Comparison of ENCODE assay signal across 8 cellular contexts in genomic region chr5:57175586-57175985, GRCh38. TPM values are rescaled to one million over a fixed set of nuclear protein-coding genes. Genes with fewer than 3 reads are reported as not detected.
A peak's percentile ranks its signal among the peaks of the same experiment; 100 is the strongest.
DNase-seq lines count a peak whose midpoint lies in the region; ATAC-seq and TF ChIP-seq lines count a peak whose summit lies in the region.

No MANE protein-coding gene starts in this region.

- H3K4me2 ChIP-seq in DOHH2 (ENCODE audit: low read length) = peak overlapping the region; percentile 85

- WGBS in HUES64 = 5% methylated on average over 5 of the region's 5 CpGs
- no CpG with 5 or more reads among the region's 5 CpGs for whole genome bisulfite sequencing in iPS DF 6.9 (ENCODE audit: insufficient coverage, insufficient read length)
- WGBS in spleen, 5 donors = 1 to 5% (median 2%) methylated on average over 5 of the region's 5 CpGs

- no peaks in the 10 kb centered on the region for H3K27me3 Mint-ChIP-seq in activated naive CD4-positive, alpha-beta T cell treated with anti-CD3 and anti-CD28 coated beads, Interleukin-2, amount 10 ng/mL, durations not matched to agents 7 days and 5 days

- no peak for TF ChIP-seq POLR2A in spleen (IDR thresholded peaks at IDR 0.05)

- H3K4me3 Mint-ChIP-seq in activated naive CD4-positive, alpha-beta T cell treated with anti-CD3 and anti-CD28 coated beads, Interleukin-2, amount 10 ng/mL, durations not matched to agents 7 days and 5 days = peak overlapping the region; percentile 94

- no peaks in the 10 kb centered on the region for H3K9me3 ChIP-seq in DOHH2 (ENCODE audit: control insufficient read depth, insufficient read depth, low read length)
- no peaks in the 10 kb centered on the region for H3K9me3 ChIP-seq in HUES64 (ENCODE audit: insufficient read depth, low read depth, low read length)
- H3K9me3 ChIP-seq in iPS DF 6.9 (ENCODE audit: control insufficient read depth, insufficient read depth, low read length) = no peaks in the 10 kb centered on the region
- H3K9me3 ChIP-seq in spleen = no peaks in the 10 kb centered on the region

- peaks cover 78% of the 10 kb centered on the region for H3K79me2 ChIP-seq in DOHH2 (ENCODE audit: control insufficient read depth, low read length)

- H3K27ac ChIP-seq in DOHH2 (ENCODE audit: low read depth, low read length) = peak overlapping the region; percentile 83
- no peak overlapping the region for H3K27ac ChIP-seq in HUES64 (ENCODE audit: low read depth, low read length)
- no peak overlapping the region for H3K27ac ChIP-seq in iPS DF 6.9 (ENCODE audit: low read length)
- H3K27ac ChIP-seq in spleen = peak overlapping the region; percentile 98 to 100 (median 100)

- H3K36me3 ChIP-seq in DOHH2 (ENCODE audit: control insufficient read depth, low read length) = peaks cover 66% of the 10 kb centered on the region
- peaks cover 32% of the 10 kb centered on the region for H3K36me3 ChIP-seq in HUES64 (ENCODE audit: insufficient read depth, low read length)
- H3K36me3 ChIP-seq in iPS DF 6.9 (ENCODE audit: control insufficient read depth, insufficient read depth, low read length) = no peaks in the 10 kb centered on the region
- peaks cover 0 to 16% (median 0%) of the 10 kb centered on the region in 6 donors for H3K36me3 ChIP-seq in spleen

- H3K4me3 ChIP-seq in DOHH2 (ENCODE audit: low read length) = peak overlapping the region; percentile 76
- peak overlapping the region; percentile 97 for H3K4me3 ChIP-seq in HUES64 (ENCODE audit: low read length)
- H3K4me3 ChIP-seq in iPS DF 6.9 (ENCODE audit: low read length) = peak overlapping the region; percentile 21; the same call in 1 of the 2 replicates
- H3K4me3 ChIP-seq in spleen = peak overlapping the region; percentile 59 to 85 (median 74)

- peak overlapping the region; percentile 97 for H3K27ac Mint-ChIP-seq in activated naive CD4-positive, alpha-beta T cell treated with anti-CD3 and anti-CD28 coated beads, Interleukin-2, amount 10 ng/mL, durations not matched to agents 7 days and 5 days

- no peak for TF ChIP-seq CTCF in DOHH2 (IDR thresholded peaks at IDR 0.05; ENCODE audit: low read depth, low read length, poor library complexity, severe bottlenecking)
- no peak for TF ChIP-seq CTCF in spleen (IDR thresholded peaks at IDR 0.05 in 8 of 11, conservative IDR thresholded peaks at IDR 0.05 in 3 of 11)

- H4K20me1 ChIP-seq in DOHH2 (ENCODE audit: control insufficient read depth, insufficient read depth, low read depth, low read length) = peaks cover 42% of the 10 kb centered on the region

- no peaks in the 10 kb centered on the region for H3K9me3 Mint-ChIP-seq in activated naive CD4-positive, alpha-beta T cell treated with anti-CD3 and anti-CD28 coated beads, Interleukin-2, amount 10 ng/mL, durations not matched to agents 7 days and 5 days

- peaks cover 12% of the 10 kb centered on the region for H3F3A ChIP-seq in DOHH2 (ENCODE audit: control insufficient read depth, insufficient read depth)

- peaks cover 55% of the 10 kb centered on the region for H3K4me1 Mint-ChIP-seq in activated naive CD4-positive, alpha-beta T cell treated with anti-CD3 and anti-CD28 coated beads, Interleukin-2, amount 10 ng/mL, durations not matched to agents 7 days and 5 days

- H3K27me3 ChIP-seq in DOHH2 (ENCODE audit: control insufficient read depth, low read length) (no peaks in the 10 kb centered on the region), HUES64 (ENCODE audit: insufficient read depth, low read length) (no peaks in the 10 kb centered on the region), iPS DF 6.9 (ENCODE audit: control insufficient read depth, insufficient read depth, low read length) (no peaks in the 10 kb centered on the region), spleen (replicated peaks in 1 of 7) (no peaks in the 10 kb centered on the region)

- intact Hi-C loops in spleen (cut with DNase I; ENCODE audit: low total_unique reads) = no loop called here

- H3K9ac ChIP-seq in HUES64 (ENCODE audit: low read depth, low read length) = peak overlapping the region; percentile 99

- DNase-seq in activated naive CD4-positive, alpha-beta T cell treated with anti-CD3 and anti-CD28 coated beads, Interleukin-2, amount 10 ng/mL, durations not matched to agents 7 days and 5 days = peak; percentile 69
- DNase-seq in iPS DF 6.9 (ENCODE audit: low read depth, low spot score) (no peak), spleen (no peak), AG08395 (ENCODE audit: low spot score) (no peak), NCI-H2029 treated with DMSO at 0.1 percent for 48 hours (lab: John Stamatoyannopoulos, UW) (no peak)

- CTCF ChIA-PET in activated naive CD4-positive, alpha-beta T cell treated with anti-CD3 and anti-CD28 coated beads, Interleukin-2, amount 10 ng/mL, durations not matched to agents 7 days and 5 days (lab: Charles Lee) = interaction anchor here (1.0 kb wide), 1 partner anchor 13 kb away, joined by 8 read pairs; no protein-coding TSS in a partner anchor

- H3K4me1 ChIP-seq in DOHH2 (ENCODE audit: control insufficient read depth, low read length) (peaks cover 35% of the 10 kb centered on the region), HUES64 (ENCODE audit: insufficient read depth, low read length) (peaks cover 32% of the 10 kb centered on the region), iPS DF 6.9 (ENCODE audit: control insufficient read depth, insufficient read depth, low read length) (no peaks in the 10 kb centered on the region), spleen (peaks cover 45 to 75% (median 66%) of the 10 kb centered on the region in 6 donors)

- no peaks in the 10 kb centered on the region for H3K9me2 ChIP-seq in DOHH2 (replicated peaks; ENCODE audit: control insufficient read depth, low read length)

- peaks cover 50% of the 10 kb centered on the region for H3K36me3 Mint-ChIP-seq in activated naive CD4-positive, alpha-beta T cell treated with anti-CD3 and anti-CD28 coated beads, Interleukin-2, amount 10 ng/mL, durations not matched to agents 7 days and 5 days

- ATAC-seq in HG02840 (IDR thresholded peaks at IDR 0.05; ENCODE audit: low FRiP score, unreplicated experiment) = no peak

RNA-seq across cellular contexts. Expression of gene GPBP1, which starts 1.7 kb away (rescaled TPM):
- polyA plus RNA-seq in HUES64 (2013, experiment 1 of 2) = 68.5 TPM
- polyA plus RNA-seq in HUES64 (2013, experiment 2 of 2) = 85.0 TPM
- total RNA-seq in spleen = 100 to 1,000 TPM in 2 of 7 donors, 10 to 100 TPM in 5; 81.9 to 118 (median 88.7) TPM
- polyA plus RNA-seq in spleen = 10 to 100 TPM; 58.0 to 77.7 (median 75.7) TPM

Comparison
In these comparisons a context has a peak if more than half of its experiments do, and no peak if none do; other contexts are left out.
1. H3K27ac ChIP-seq: peak in DOHH2 (single experiment) and spleen (8 of 8); none in HUES64 (single experiment) and iPS DF 6.9 (single experiment).
2. H3K4me3 ChIP-seq: peak in every context shown above with its lines; median percentile 97 in HUES64; 76 in DOHH2; 74 in spleen; 21 in iPS DF 6.9.